8 cellular contexts compared by ENCODE assay signal in the genomic region with DNA sequence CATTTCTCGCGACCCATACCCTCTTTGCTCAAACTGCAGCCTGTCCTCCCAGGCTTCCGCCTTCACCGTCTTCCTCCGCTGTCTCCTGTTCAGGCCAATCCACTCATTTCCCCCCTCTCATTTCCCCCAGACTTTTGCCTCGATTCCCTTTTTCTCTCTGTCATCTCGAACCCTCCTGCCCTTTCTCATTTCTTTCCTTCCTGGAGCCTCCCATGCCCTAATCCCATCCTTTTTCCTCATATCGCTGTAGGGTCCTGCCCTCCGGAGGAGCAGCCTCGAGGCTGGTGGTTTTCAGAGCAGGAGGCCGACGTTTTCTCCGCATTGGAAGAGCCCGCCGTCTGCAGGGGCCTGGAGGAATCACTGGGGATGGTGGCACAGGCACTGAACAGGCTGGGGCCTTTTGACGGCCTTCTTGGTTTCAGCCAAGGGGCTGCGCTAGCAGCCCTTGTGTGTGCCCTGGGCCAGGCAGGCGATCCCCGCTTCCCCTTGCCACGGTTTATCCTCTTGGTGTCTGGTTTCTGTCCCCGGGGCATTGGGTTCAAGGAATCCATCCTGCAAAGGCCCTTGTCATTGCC. TPM values are rescaled to one million over a fixed set of nuclear protein-coding genes. Genes with fewer than 3 reads are reported as not detected.
DNase-seq lines count a peak whose midpoint lies in the region; ATAC-seq and TF ChIP-seq lines count a peak whose summit lies in the region.

No MANE protein-coding gene starts in this region.

- 14 to 21% methylated on average over 21 of the region's 21 CpGs for WGBS in esophagus, 2 donors

- no peak for TF ChIP-seq CTCF in neural crest cell (conservative IDR thresholded peaks at IDR 0.05)

- peak overlapping the region; percentile 89 for H3K9ac ChIP-seq in SK-N-MC (ENCODE audit: insufficient read length)

- H3K36me3 Mint-ChIP-seq in activated CD4-positive, alpha-beta T cell treated with anti-CD3 and anti-CD28 coated beads for 36 hours (ENCODE audit: low read depth) = peaks cover 26% of the 10 kb centered on the region
- H3K36me3 Mint-ChIP-seq in neural crest cell (ENCODE audit: low read depth) = peaks cover 7% of the 10 kb centered on the region

- H3K36me3 ChIP-seq in SK-N-MC (ENCODE audit: insufficient read depth, low read length) (peaks cover 10% of the 10 kb centered on the region), esophagus (ENCODE audit: control insufficient read depth in 2 of 2, insufficient read depth in 2 of 2, low read length in 1 of 2) (peaks cover 3 to 10% of the 10 kb centered on the region in 2 donors)

- POLR2A ChIA-PET in activated CD4-positive, alpha-beta T cell treated with anti-CD3 and anti-CD28 coated beads for 36 hours (lab: Charles Lee) = no interaction called here

- DNase-seq in activated CD4-positive, alpha-beta T cell treated with anti-CD3 and anti-CD28 coated beads for 36 hours = no peak
- DNase-seq in activated CD4-positive, alpha-beta T cell treated with anti-CD3 and anti-CD28 coated beads, Interleukin-2, amount 50 U/mL, for 4 hours = no peak
- DNase-seq in SK-N-MC (ENCODE audit: low read depth, low spot score) = no peak
- no peak for DNase-seq in neural crest cell (ENCODE audit: low read depth, low spot score)
- DNase-seq in GM19240 (ENCODE audit: insufficient read length, low spot score) = no peak
- no peak for DNase-seq in activated CD4-positive, CD25-positive, alpha-beta regulatory T cell treated with anti-CD3 and anti-CD28 coated beads, Interleukin-2, amount 50 U/mL, for 72 hours

- H3K4me1 Mint-ChIP-seq in activated CD4-positive, alpha-beta T cell treated with anti-CD3 and anti-CD28 coated beads for 36 hours = peaks cover 23% of the 10 kb centered on the region
- H3K4me1 Mint-ChIP-seq in neural crest cell = peaks cover 19% of the 10 kb centered on the region

- H3K27me3 ChIP-seq in esophagus (ENCODE audit: control insufficient read depth in 1 of 2, insufficient read depth in 2 of 2, low read length in 2 of 2) = no peaks in the 10 kb centered on the region

- ATAC-seq in activated CD4-positive, alpha-beta T cell treated with anti-CD3 and anti-CD28 coated beads for 36 hours = no peak
- no peak for ATAC-seq in GM18498 (IDR thresholded peaks at IDR 0.05; ENCODE audit: unreplicated experiment)

- H3K4me3 ChIP-seq in SK-N-MC (peak overlapping the region; percentile 94), esophagus (ENCODE audit: low read depth in 1 of 2, low read length in 2 of 2) (peak overlapping the region; percentile 82 to 87)

- peak overlapping the region; percentile 95 for H3K27ac Mint-ChIP-seq in activated CD4-positive, alpha-beta T cell treated with anti-CD3 and anti-CD28 coated beads for 36 hours
- H3K27ac Mint-ChIP-seq in neural crest cell (ENCODE audit: unreplicated experiment) = peak overlapping the region; percentile 95

- intact Hi-C loops in activated CD4-positive, alpha-beta T cell treated with anti-CD3 and anti-CD28 coated beads for 36 hours (cut with DNase I, micrococcal nuclease) = loop anchor here (2.0 to 5.0 kb wide), 3 partner anchors 325 to 394 kb away; a partner anchor contains a TSS

- peaks cover 0 to 19% of the 10 kb centered on the region in 2 donors for H3K4me1 ChIP-seq in esophagus (ENCODE audit: control insufficient read depth in 2 of 2, insufficient read depth in 2 of 2, low read length in 1 of 2)

- peak overlapping the region; percentile 95 for H3K4me3 Mint-ChIP-seq in activated CD4-positive, alpha-beta T cell treated with anti-CD3 and anti-CD28 coated beads for 36 hours
- H3K4me3 Mint-ChIP-seq in neural crest cell = peak overlapping the region; percentile 96

- H3K9me3 Mint-ChIP-seq in activated CD4-positive, alpha-beta T cell treated with anti-CD3 and anti-CD28 coated beads for 36 hours (ENCODE audit: low read depth) = no peaks in the 10 kb centered on the region
- no peaks in the 10 kb centered on the region for H3K9me3 Mint-ChIP-seq in neural crest cell

- H3K27me3 Mint-ChIP-seq in activated CD4-positive, alpha-beta T cell treated with anti-CD3 and anti-CD28 coated beads for 36 hours = no peaks in the 10 kb centered on the region
- no peaks in the 10 kb centered on the region for H3K27me3 Mint-ChIP-seq in neural crest cell (ENCODE audit: low read depth)

- no peaks in the 10 kb centered on the region for H3K9me3 ChIP-seq in SK-N-MC (ENCODE audit: low read depth, low read length)
- no peaks in the 10 kb centered on the region for H3K9me3 ChIP-seq in esophagus (ENCODE audit: control insufficient read depth in 2 of 2, insufficient read depth in 1 of 2, low read depth in 1 of 2, low read length in 1 of 2)

- H3K27ac ChIP-seq in SK-N-MC = peak overlapping the region; percentile 76; the same call in 1 of the 2 replicates
- peak overlapping the region; percentile 90 to 94 for H3K27ac ChIP-seq in esophagus (ENCODE audit: low read depth in 2 of 2, low read length in 1 of 2)

- CTCF ChIA-PET in activated CD4-positive, alpha-beta T cell treated with anti-CD3 and anti-CD28 coated beads for 36 hours (lab: Charles Lee) = interaction anchor here (0.5 to 1.6 kb wide), 3 partner anchors 13 to 175 kb away, joined by 3 to 6 read pairs (median 4); no protein-coding TSS in a partner anchor

RNA-seq across cellular contexts. Expression of a gene that starts 0.6 kb away (rescaled TPM):
- total RNA-seq in activated CD4-positive, alpha-beta T cell treated with anti-CD3 and anti-CD28 coated beads for 36 hours = 10 to 100 TPM; 31.4 to 38.6 TPM
- 10 to 100 TPM; 38.4 to 55.6 TPM for polyA plus RNA-seq in esophagus
- 25.6 and 29.8 TPM in 2 replicates for total RNA-seq in neural crest cell

RNA-seq across cellular contexts. Expression of a gene that starts 12.5 kb away (rescaled TPM):
- 10 to 100 TPM; 13.6 to 16.5 TPM for total RNA-seq in activated CD4-positive, alpha-beta T cell treated with anti-CD3 and anti-CD28 coated beads for 36 hours
- polyA plus RNA-seq in esophagus = 1 to 10 TPM; 1.4 to 1.6 TPM
- 0.37 and 0.82 TPM in 2 replicates for total RNA-seq in neural crest cell

RNA-seq across cellular contexts. Expression of a gene that starts 12.5 kb away (rescaled TPM):
- 10 to 100 TPM; 29.1 to 37.0 TPM for total RNA-seq in activated CD4-positive, alpha-beta T cell treated with anti-CD3 and anti-CD28 coated beads for 36 hours
- 10 to 100 TPM; 18.8 to 21.0 TPM for polyA plus RNA-seq in esophagus
- total RNA-seq in neural crest cell = 29.7 and 35.1 TPM in 2 replicates

RNA-seq across cellular contexts. Expression of a gene that starts 17.3 kb away (rescaled TPM):
- total RNA-seq in activated CD4-positive, alpha-beta T cell treated with anti-CD3 and anti-CD28 coated beads for 36 hours = under 1 TPM; 0.11 to 0.18 TPM
- 1 to 10 TPM in 1 of 2 donors, under 1 TPM in 1; 0.89 to 2.0 TPM for polyA plus RNA-seq in esophagus
- 0.36 and 0.47 TPM in 2 replicates for total RNA-seq in neural crest cell
